Comparison of ENCODE assay signal across 25 cellular contexts in genomic region chr9:76322810-76323209, GRCh38.
"Had no signal": no experiment of that assay in that cellular context is flagged by ENCODE, and none has a peak within 500 bp of the region (broad histone marks: within the 10 kb centered on the region; RNA-seq: fewer than 3 reads in every experiment).

No MANE protein-coding gene starts in this region.

- H3K27ac Mint-ChIP-seq: activated naive CD8-positive, alpha-beta T cell treated with anti-CD3 and anti-CD28 coated beads for 36 hours; mesothelial cell of epicardium; naive thymus-derived CD8-positive, alpha-beta T cell; T-cell; T-helper 2 cell treated with Interferon-gamma antibody and Interleukin-4, amounts not matched to agents 5 μg/mL and 100 μg/mL, for 36 hours had no signal

- H3K36me3 ChIP-seq: colonic mucosa, heart right ventricle, left lung, neutrophil, pancreas, right atrium auricular region, spleen, WERI-Rb-1 had no signal

- H3K4me3 ChIP-seq: colonic mucosa, heart right ventricle, left lung, lung, pancreas, psoas muscle, right atrium auricular region, spleen had no signal

- ATAC-seq: activated T-cell treated with anti-CD3 and anti-CD28 coated beads, Interleukin-2, amount 50 U/mL, for 4 hours; heart right ventricle; left lung; naive thymus-derived CD8-positive, alpha-beta T cell; pancreas; psoas muscle; T-cell had no signal

- H3K4me1 ChIP-seq: colonic mucosa, heart right ventricle, left lung, pancreas, psoas muscle, right atrium auricular region, spleen had no signal

- H3K27me3 ChIP-seq: colonic mucosa, left lung, neutrophil, pancreas, right atrium auricular region had no signal

- DNase-seq: activated CD4-positive, alpha-beta T cell treated with anti-CD3 and anti-CD28 coated beads for 1 hour; activated CD8-positive, alpha-beta memory T cell treated with anti-CD3 and anti-CD28 coated beads, Interleukin-2, amount 50 U/mL, for 48 hours; activated naive CD4-positive, alpha-beta T cell treated with Interleukin-2 at 50 U/mL for 16 hours; activated naive CD8-positive, alpha-beta T cell treated with anti-CD3 and anti-CD28 coated beads for 36 hours; activated T-cell treated with anti-CD3 and anti-CD28 coated beads, Interleukin-2, amount 50 U/mL, for 4 hours; amniotic stem cell; colonic mucosa; heart right ventricle; kidney; left lung; naive thymus-derived CD8-positive, alpha-beta T cell; pancreas; psoas muscle; spleen; stimulated activated CD4-positive, alpha-beta T cell treated with anti-CD3 and anti-CD28 coated beads, Interleukin-4, amount 100 ng/mL, for 1 hour; stimulated activated naive CD4-positive, alpha-beta T cell; T-cell; WERI-Rb-1 had no signal

- FAIRE-seq: bronchial epithelial cell, kidney, pancreas, TTC549 had no signal

- H3K4me3 Mint-ChIP-seq: activated naive CD8-positive, alpha-beta T cell treated with anti-CD3 and anti-CD28 coated beads for 36 hours; activated T-cell treated with anti-CD3 and anti-CD28 coated beads, Interleukin-2, amount 50 U/mL, for 4 hours; mesothelial cell of epicardium; naive thymus-derived CD8-positive, alpha-beta T cell; T-cell; T-helper 2 cell treated with Interferon-gamma antibody and Interleukin-4, amounts not matched to agents 5 μg/mL and 100 μg/mL, for 36 hours had no signal

- H3K9me3 ChIP-seq: colonic mucosa, heart right ventricle, left lung, neutrophil, pancreas, psoas muscle, right atrium auricular region, spleen had no signal

- H3K36me3 Mint-ChIP-seq: activated naive CD8-positive, alpha-beta T cell treated with anti-CD3 and anti-CD28 coated beads for 36 hours; mesothelial cell of epicardium; naive thymus-derived CD8-positive, alpha-beta T cell; T-cell had no signal

- H3K9me3 Mint-ChIP-seq: activated naive CD8-positive, alpha-beta T cell treated with anti-CD3 and anti-CD28 coated beads for 36 hours; activated T-cell treated with anti-CD3 and anti-CD28 coated beads, Interleukin-2, amount 50 U/mL, for 4 hours; naive thymus-derived CD8-positive, alpha-beta T cell; T-cell; T-helper 2 cell treated with Interferon-gamma antibody and Interleukin-4, amounts not matched to agents 5 μg/mL and 100 μg/mL, for 36 hours had no signal

- H3K27ac ChIP-seq: colonic mucosa, heart right ventricle, left lung, neutrophil, pancreas, psoas muscle, right atrium auricular region, spleen, WERI-Rb-1 had no signal

- H3K4me1 Mint-ChIP-seq: activated naive CD8-positive, alpha-beta T cell treated with anti-CD3 and anti-CD28 coated beads for 36 hours; mesothelial cell of epicardium; naive thymus-derived CD8-positive, alpha-beta T cell; T-cell had no signal
